In genomic region chr22:41528938-41529561, GRCh38 we compare ENCODE assay signal across 16 cellular contexts. TPM values are rescaled to one million over a fixed set of nuclear protein-coding genes. Genes with fewer than 3 reads are reported as not detected.
DNase-seq lines count a peak whose midpoint lies in the region; ATAC-seq and TF ChIP-seq lines count a peak whose summit lies in the region.
"Had no signal": no experiment of that assay in that cellular context is flagged by ENCODE, and none has a peak within 500 bp of the region (broad histone marks: within the 10 kb centered on the region; RNA-seq: fewer than 3 reads in every experiment).

No MANE protein-coding gene starts in this region.

- no peaks in the 10 kb centered on the region for H3K9me3 ChIP-seq in HCT116 (ENCODE audit: control insufficient read depth in 1 of 2, insufficient read depth in 1 of 2, low read depth in 1 of 2, low read length in 2 of 2)
- H3K9me3 ChIP-seq: A549, stomach had no signal

- intact Hi-C loops in HCT116 (cut with micrococcal nuclease) = no loop called here
- intact Hi-C loops in activated CD4-positive, alpha-beta T cell treated with anti-CD3 and anti-CD28 coated beads for 36 hours (cut with DNase I, micrococcal nuclease) = no loop called here

- H3K27ac Mint-ChIP-seq in activated CD4-positive, alpha-beta T cell treated with anti-CD3 and anti-CD28 coated beads, Interleukin-2, amount 10 ng/mL, durations not matched to agents 7 days and 5 days = peak overlapping the region; percentile 6
- H3K27ac Mint-ChIP-seq in neural crest cell (ENCODE audit: unreplicated experiment) = no peak overlapping the region
- H3K27ac Mint-ChIP-seq in activated CD4-positive, alpha-beta T cell treated with anti-CD3 and anti-CD28 coated beads for 36 hours = no peak overlapping the region

- H3K4me3 Mint-ChIP-seq in activated CD4-positive, alpha-beta T cell treated with anti-CD3 and anti-CD28 coated beads, Interleukin-2, amount 10 ng/mL, durations not matched to agents 7 days and 5 days = no peak overlapping the region
- H3K4me3 Mint-ChIP-seq in neural crest cell = peak overlapping the region; percentile 3
- no peak overlapping the region for H3K4me3 Mint-ChIP-seq in activated CD4-positive, alpha-beta T cell treated with anti-CD3 and anti-CD28 coated beads for 36 hours

- H4K20me1 ChIP-seq in HCT116 (ENCODE audit: insufficient read depth) = peaks cover 9% of the 10 kb centered on the region; the same call in 1 of the 2 replicates

- no peak overlapping the region for H2AFZ ChIP-seq in HCT116 (ENCODE audit: low read depth, low read length, poor library complexity, severe bottlenecking)

- no peak for TF ChIP-seq RAD21 in HCT116 (IDR thresholded peaks at IDR 0.05; ENCODE audit: low read depth)

- POLR2A ChIA-PET in activated CD4-positive, alpha-beta T cell treated with anti-CD3 and anti-CD28 coated beads, Interleukin-2, amount 10 ng/mL, durations not matched to agents 7 days and 5 days (lab: Charles Lee) = no interaction called here
- POLR2A ChIA-PET in HCT116 (lab: Charles Lee) = interaction anchor here (0.6 kb wide), 1 partner anchor 148 kb away, joined by 9 read pairs; no protein-coding TSS in a partner anchor
- POLR2A ChIA-PET in activated CD4-positive, alpha-beta T cell treated with anti-CD3 and anti-CD28 coated beads for 36 hours (lab: Charles Lee) = no interaction called here

- H3K27me3 ChIP-seq in HCT116 (ENCODE audit: insufficient read depth, low read length) = no peaks in the 10 kb centered on the region
- H3K27me3 ChIP-seq: stomach had no signal

- TF ChIP-seq POLR2A in HCT116 (IDR thresholded peaks at IDR 0.05; ENCODE audit: borderline replicate concordance, extremely low read depth, insufficient read depth, insufficient read length) = no peak

- H3K4me1 Mint-ChIP-seq in activated CD4-positive, alpha-beta T cell treated with anti-CD3 and anti-CD28 coated beads, Interleukin-2, amount 10 ng/mL, durations not matched to agents 7 days and 5 days = peaks cover 12% of the 10 kb centered on the region
- H3K4me1 Mint-ChIP-seq in neural crest cell = no peaks in the 10 kb centered on the region
- H3K4me1 Mint-ChIP-seq in activated CD4-positive, alpha-beta T cell treated with anti-CD3 and anti-CD28 coated beads for 36 hours = peaks cover 13% of the 10 kb centered on the region

- H3K36me3 Mint-ChIP-seq in activated CD4-positive, alpha-beta T cell treated with anti-CD3 and anti-CD28 coated beads, Interleukin-2, amount 10 ng/mL, durations not matched to agents 7 days and 5 days (ENCODE audit: low read depth) = peaks cover 26% of the 10 kb centered on the region
- peaks cover 10% of the 10 kb centered on the region for H3K36me3 Mint-ChIP-seq in neural crest cell (ENCODE audit: low read depth)
- H3K36me3 Mint-ChIP-seq in activated CD4-positive, alpha-beta T cell treated with anti-CD3 and anti-CD28 coated beads for 36 hours (ENCODE audit: low read depth) = peaks cover 26% of the 10 kb centered on the region

- H3K9me3 Mint-ChIP-seq in activated CD4-positive, alpha-beta T cell treated with anti-CD3 and anti-CD28 coated beads, Interleukin-2, amount 10 ng/mL, durations not matched to agents 7 days and 5 days = no peaks in the 10 kb centered on the region
- no peaks in the 10 kb centered on the region for H3K9me3 Mint-ChIP-seq in neural crest cell
- H3K9me3 Mint-ChIP-seq in activated CD4-positive, alpha-beta T cell treated with anti-CD3 and anti-CD28 coated beads for 36 hours (ENCODE audit: low read depth) = no peaks in the 10 kb centered on the region

- no TSS peak for BruUV-seq in HCT116 (replicated peaks; lab: Mats Ljungman, UMichigan)

- RAD21 ChIA-PET in HCT116 (lab: Charles Lee; ENCODE audit: low non-redundant PET in 1 of 2, low total read pairs in 2 of 2, uncharacterized antibody in 2 of 2, unreplicated experiment in 2 of 2) = no interaction called here

- no peaks in the 10 kb centered on the region for H3K9me2 ChIP-seq in HCT116 (ENCODE audit: insufficient read depth)

- H3K27me3 Mint-ChIP-seq in activated CD4-positive, alpha-beta T cell treated with anti-CD3 and anti-CD28 coated beads, Interleukin-2, amount 10 ng/mL, durations not matched to agents 7 days and 5 days = no peaks in the 10 kb centered on the region
- no peaks in the 10 kb centered on the region for H3K27me3 Mint-ChIP-seq in neural crest cell (ENCODE audit: low read depth)
- H3K27me3 Mint-ChIP-seq in activated CD4-positive, alpha-beta T cell treated with anti-CD3 and anti-CD28 coated beads for 36 hours = no peaks in the 10 kb centered on the region

- CTCF ChIA-PET in activated CD4-positive, alpha-beta T cell treated with anti-CD3 and anti-CD28 coated beads, Interleukin-2, amount 10 ng/mL, durations not matched to agents 7 days and 5 days (lab: Charles Lee) = no interaction called here
- CTCF ChIA-PET in HCT116 (lab: Charles Lee) = interaction anchor here (3.5 kb wide), 1 partner anchor 126 kb away, joined by 35 read pairs; no protein-coding TSS in a partner anchor
- CTCF ChIA-PET in activated CD4-positive, alpha-beta T cell treated with anti-CD3 and anti-CD28 coated beads for 36 hours (lab: Charles Lee) = interaction anchor here (0.7 to 0.8 kb wide), 2 partner anchors 11 to 190 kb away, joined by 3 read pairs; no protein-coding TSS in a partner anchor

- peaks cover 46 to 73% of the 10 kb centered on the region in 2 experiments; a peak in 3 of 4 replicates for H3K36me3 ChIP-seq in HCT116 (ENCODE audit: control insufficient read depth in 1 of 2, insufficient read depth in 2 of 2, low read length in 2 of 2)

- TF ChIP-seq CTCF in HCT116 (IDR thresholded peaks at IDR 0.05 in 2 of 3, conservative IDR thresholded peaks at IDR 0.05 in 1 of 3; ENCODE audit: borderline replicate concordance in 1 of 3, insufficient read depth in 1 of 3, low read depth in 2 of 3, low read length in 2 of 3) (no peak), neural crest cell (conservative IDR thresholded peaks at IDR 0.05) (no peak)

- ATAC-seq in HCT116 = no peak
- ATAC-seq in activated CD4-positive, alpha-beta T cell treated with anti-CD3 and anti-CD28 coated beads for 36 hours = no peak
- ATAC-seq: A549 had no signal

- H3K79me2 ChIP-seq in HCT116 (ENCODE audit: insufficient read depth, low read length) = peaks cover 39% of the 10 kb centered on the region

- no peak overlapping the region for H3K9ac ChIP-seq in HCT116 (ENCODE audit: low read length)

- no peak overlapping the region for H3K4me2 ChIP-seq in HCT116 (ENCODE audit: low read length)
- H3K4me2 ChIP-seq: A549 had no signal

- H3K4me3 ChIP-seq in HCT116 (replicated peaks in 1 of 2; ENCODE audit: low read depth in 1 of 2, low read length in 2 of 2) = no peak overlapping the region
- H3K4me3 ChIP-seq: A549, stomach had no signal

- H3K27ac ChIP-seq in HCT116 (ENCODE audit: low read depth, low read length) = peak overlapping the region; percentile 40; the same call in 1 of the 2 replicates
- H3K27ac ChIP-seq: A549 had no signal

- H3K4me1 ChIP-seq in HCT116 (ENCODE audit: control insufficient read depth in 1 of 2, insufficient read depth in 2 of 2, low read length in 2 of 2) = no peaks in the 10 kb centered on the region
- H3K4me1 ChIP-seq: A549 had no signal

- DNase-seq in activated CD4-positive, alpha-beta T cell treated with anti-CD3 and anti-CD28 coated beads, Interleukin-2, amount 10 ng/mL, durations not matched to agents 7 days and 5 days = no peak
- no peak for DNase-seq in activated CD4-positive, alpha-beta T cell treated with anti-CD3 and anti-CD28 coated beads for 4 hours
- no peak for DNase-seq in HCT116 (ENCODE audit: low read depth, low spot score)
- peak; percentile 69 for DNase-seq in cerebellum (ENCODE audit: low spot score)
- no peak for DNase-seq in neural crest cell (ENCODE audit: low read depth, low spot score)
- no peak for DNase-seq in activated CD4-positive, alpha-beta T cell treated with anti-CD3 and anti-CD28 coated beads for 1 hour
- no peak for DNase-seq in activated CD4-positive, alpha-beta T cell treated with anti-CD3 and anti-CD28 coated beads for 36 hours
- DNase-seq in SW480 (ENCODE audit: low spot score) = no peak
- DNase-seq: activated CD4-positive, CD25-positive, alpha-beta regulatory T cell; activated naive CD4-positive, alpha-beta T cell; islet precursor cell; NCI-H1930; NCI-H510A treated with DMSO at 0.1 percent for 48 hours; stomach had no signal

TF ChIP-seq in HCT116, 20 proteins besides CTCF, POLR2A, EP300 and RAD21 (continues in another document):
- no peak for TF ChIP-seq CBX3 (IDR thresholded peaks at IDR 0.05; ENCODE audit: low read depth)
- no peak for TF ChIP-seq FOSL1 (IDR thresholded peaks at IDR 0.05; ENCODE audit: low read depth)
- TF ChIP-seq ZFX (IDR thresholded peaks at IDR 0.05) = no peak
- TF ChIP-seq TCF7L2 (IDR thresholded peaks at IDR 0.05; ENCODE audit: borderline replicate concordance, extremely low read depth, insufficient read depth, insufficient read length) = no peak
- no peak for TF ChIP-seq SIN3A (IDR thresholded peaks at IDR 0.05; ENCODE audit: low read depth)
- TF ChIP-seq ATF3 (IDR thresholded peaks at IDR 0.05) = no peak

RNA-seq across cellular contexts. Expression of gene POLR3H, which starts 15.2 kb away (rescaled TPM):
- total RNA-seq in activated CD4-positive, alpha-beta T cell treated with anti-CD3 and anti-CD28 coated beads, Interleukin-2, amount 10 ng/mL, durations not matched to agents 7 days and 5 days = 10 to 100 TPM; 29.1 to 30.1 TPM
- total RNA-seq in HCT116 (2021; ENCODE audit: unreplicated experiment) = 62.1 TPM
- polyA plus RNA-seq in HCT116 (2012) = 30.7 and 31.8 TPM in 2 replicates
- total RNA-seq in cerebellum = 24.4 TPM
- total RNA-seq in neural crest cell = 54.0 and 55.5 TPM in 2 replicates
- total RNA-seq in activated CD4-positive, alpha-beta T cell treated with anti-CD3 and anti-CD28 coated beads for 36 hours = 10 to 100 TPM; 18.3 to 24.6 TPM

RNA-seq across cellular contexts. Expression of gene CSDC2, which starts 31.8 kb away (rescaled TPM):
- not detected for total RNA-seq in activated CD4-positive, alpha-beta T cell treated with anti-CD3 and anti-CD28 coated beads, Interleukin-2, amount 10 ng/mL, durations not matched to agents 7 days and 5 days
- total RNA-seq in HCT116 (2021; ENCODE audit: unreplicated experiment) = 0.22 TPM
- polyA plus RNA-seq in HCT116 (2012) = 0.15 and 0.17 TPM in 2 replicates
- total RNA-seq in cerebellum = 9.1 TPM
- 0.75 and 0.98 TPM in 2 replicates for total RNA-seq in neural crest cell
- not detected for total RNA-seq in activated CD4-positive, alpha-beta T cell treated with anti-CD3 and anti-CD28 coated beads for 36 hours
- total RNA-seq: T-helper 1 cell treated with Interleukin-12 subunit alpha and Interleukin-12 subunit beta and Interleukin-4 antibody, amounts not matched to agents 30 ng/mL and 1 ng/mL, for 36 hours had no signal
